ENCODE assay signal across 8 cellular contexts in the genomic region with DNA sequence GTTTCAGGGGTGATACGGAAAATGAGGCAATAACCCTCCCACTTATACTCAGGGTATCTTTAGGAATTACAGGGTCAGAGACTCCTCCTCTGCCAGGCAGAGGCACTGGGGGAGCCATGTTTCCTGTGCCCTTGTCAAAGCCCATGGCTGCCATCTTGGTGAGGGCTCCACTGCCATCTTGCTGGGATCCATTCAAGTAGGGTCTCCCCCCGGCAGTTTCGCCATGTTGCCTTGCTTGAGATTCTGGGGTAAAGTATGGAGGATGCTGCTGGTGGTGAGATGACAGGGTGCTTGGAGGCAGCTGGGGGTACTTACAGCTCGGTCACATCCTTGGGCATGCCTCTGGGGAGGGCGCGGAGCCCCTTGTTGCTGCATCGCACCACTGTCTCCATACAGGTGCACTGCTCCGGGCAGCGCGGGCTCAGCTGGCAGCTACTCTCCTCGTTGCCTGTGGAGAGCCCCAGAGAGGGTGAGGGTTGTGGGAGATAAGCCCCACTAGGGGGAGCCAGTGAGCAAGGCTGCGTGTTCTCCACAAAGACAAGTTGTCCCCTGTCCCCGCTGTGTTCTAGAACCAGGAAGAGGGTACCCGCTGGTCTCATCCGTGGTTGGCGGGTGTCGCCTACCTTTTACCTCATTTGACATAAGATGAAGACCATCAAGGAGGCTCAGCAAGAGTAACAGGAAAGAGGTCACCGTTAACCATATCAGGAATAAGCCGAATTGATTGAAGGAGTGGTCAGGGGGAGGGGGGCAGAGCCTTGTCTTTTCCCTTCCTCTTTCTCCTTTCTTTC.
DNase-seq lines count a peak whose midpoint lies in the region; ATAC-seq, FAIRE-seq and TF ChIP-seq lines count a peak whose summit lies in the region.

No MANE protein-coding gene starts in this region.

- H3K36me3 ChIP-seq in DND-41 (ENCODE audit: insufficient read depth, low read length) (no peaks in the 10 kb centered on the region), GM23248 (ENCODE audit: low read depth) (peaks cover 12% of the 10 kb centered on the region; the same call in 1 of the 2 replicates), small intestine (ENCODE audit: control insufficient read depth in 2 of 2, insufficient read depth in 2 of 2, low read length in 2 of 2) (no peaks in the 10 kb centered on the region)

- H2AFZ ChIP-seq in DND-41 (ENCODE audit: low read depth, low read length): no peak overlapping the region
- H2AFZ ChIP-seq in GM23248: no peak overlapping the region

- peak; percentile 69 for TF ChIP-seq CTCF in DND-41 (IDR thresholded peaks at IDR 0.05; ENCODE audit: borderline replicate concordance, extremely low read depth, low read length, poor library complexity, severe bottlenecking)
- peak; percentile 81 for TF ChIP-seq CTCF in NB4 (IDR thresholded peaks at IDR 0.05; ENCODE audit: low read depth, low read length)
- TF ChIP-seq CTCF in glutamatergic neuron (IDR thresholded peaks at IDR 0.05; ENCODE audit: partially characterized antibody, unreplicated experiment): peak; percentile 86

- H3K4me2 ChIP-seq in DND-41 (ENCODE audit: insufficient read depth, low read length) (no peak overlapping the region), GM23248 (ENCODE audit: unreplicated experiment) (no peak overlapping the region)

- intact Hi-C loops in activated CD4-positive, alpha-beta memory T cell treated with anti-CD3 and anti-CD28 coated beads for 36 hours (cut with micrococcal nuclease): loop anchor here (5.0 kb wide), 2 partner anchors 49 to 194 kb away; no protein-coding TSS in a partner anchor

- H3K27ac Mint-ChIP-seq in activated CD4-positive, alpha-beta memory T cell treated with anti-CD3 and anti-CD28 coated beads for 36 hours: no peak overlapping the region
- H3K27ac Mint-ChIP-seq in glutamatergic neuron (ENCODE audit: unreplicated experiment): no peak overlapping the region

- peak; percentile 70 for ATAC-seq in DND-41 (ENCODE audit: insufficient read depth, low read depth)
- ATAC-seq in GM19452 (IDR thresholded peaks at IDR 0.05; ENCODE audit: unreplicated experiment): no peak

- H3K9me3 Mint-ChIP-seq in activated CD4-positive, alpha-beta memory T cell treated with anti-CD3 and anti-CD28 coated beads for 36 hours: peaks cover 6% of the 10 kb centered on the region
- peaks cover 8% of the 10 kb centered on the region for H3K9me3 Mint-ChIP-seq in glutamatergic neuron (ENCODE audit: unreplicated experiment)

- H3K79me2 ChIP-seq in DND-41 (ENCODE audit: insufficient read depth, low read length) (no peaks in the 10 kb centered on the region), GM23248 (ENCODE audit: insufficient read depth) (no peaks in the 10 kb centered on the region)

- no peaks in the 10 kb centered on the region for H3K36me3 Mint-ChIP-seq in activated CD4-positive, alpha-beta memory T cell treated with anti-CD3 and anti-CD28 coated beads for 36 hours
- peaks cover 20% of the 10 kb centered on the region for H3K36me3 Mint-ChIP-seq in glutamatergic neuron (ENCODE audit: unreplicated experiment)

- POLR2A ChIA-PET in activated CD4-positive, alpha-beta memory T cell treated with anti-CD3 and anti-CD28 coated beads for 36 hours (lab: Charles Lee): no interaction called here

- H3K27me3 Mint-ChIP-seq in activated CD4-positive, alpha-beta memory T cell treated with anti-CD3 and anti-CD28 coated beads for 36 hours: peaks cover 1% of the 10 kb centered on the region
- no peaks in the 10 kb centered on the region for H3K27me3 Mint-ChIP-seq in glutamatergic neuron (ENCODE audit: unreplicated experiment)

- DNase-seq in DND-41: peak; percentile 39
- peak; percentile 43 for DNase-seq in GM23248
- DNase-seq in NB4 (ENCODE audit: low read depth): peak; percentile 70
- DNase-seq in activated CD4-positive, alpha-beta memory T cell treated with anti-CD3 and anti-CD28 coated beads for 36 hours: peak; percentile 72
- peak; percentile 78 for DNase-seq in glutamatergic neuron
- peak; percentile 44 for DNase-seq in small intestine
- no peak for DNase-seq in NCI-H2107 (lab: John Stamatoyannopoulos, UW)

- no peak overlapping the region for H3K9ac ChIP-seq in DND-41 (ENCODE audit: low read depth, low read length)
- no peak overlapping the region for H3K9ac ChIP-seq in GM23248

- in situ Hi-C loops in GM23248 (cut with MboI): no loop called here

- H4K20me1 ChIP-seq in DND-41 (ENCODE audit: insufficient read depth, low read length): no peaks in the 10 kb centered on the region
- no peaks in the 10 kb centered on the region for H4K20me1 ChIP-seq in GM23248 (ENCODE audit: insufficient read depth)

- peaks cover 10% of the 10 kb centered on the region for H3K4me1 Mint-ChIP-seq in activated CD4-positive, alpha-beta memory T cell treated with anti-CD3 and anti-CD28 coated beads for 36 hours (ENCODE audit: low read depth)
- peaks cover 12% of the 10 kb centered on the region for H3K4me1 Mint-ChIP-seq in glutamatergic neuron (ENCODE audit: low read depth, unreplicated experiment)

- H3K4me3 ChIP-seq in DND-41 (ENCODE audit: low read depth in 1 of 2, low read length in 2 of 2) (no peak overlapping the region), GM23248 (no peak overlapping the region), NB4 (ENCODE audit: low read depth, low read length) (no peak overlapping the region), small intestine (ENCODE audit: low read depth in 1 of 2, low read length in 2 of 2) (no peak overlapping the region)

- H3K9me3 ChIP-seq in DND-41 (ENCODE audit: insufficient read depth, low read length, severe bottlenecking) (no peaks in the 10 kb centered on the region), GM23248 (ENCODE audit: low read depth) (no peaks in the 10 kb centered on the region), small intestine (ENCODE audit: control insufficient read depth, low read depth) (no peaks in the 10 kb centered on the region)

- WGBS in GM23248 (ENCODE audit: low coverage in 1 of 2, low lambda C conversion rate in 2 of 2, missing lambda C conversion rate in 2 of 2), 2 experiments: 68 to 69% methylated on average over 19 of the region's 19 CpGs
- WGBS in small intestine, 3 donors: 61 to 65% (median 63%) methylated on average over 19 of the region's 19 CpGs

- no peak for FAIRE-seq in small intestine (lab: Jason Lieb, UNC)

- H3K4me1 ChIP-seq in DND-41 (ENCODE audit: insufficient read depth, low read length) (no peaks in the 10 kb centered on the region), GM23248 (ENCODE audit: insufficient read depth) (no peaks in the 10 kb centered on the region), small intestine (ENCODE audit: control insufficient read depth in 2 of 2, insufficient read depth in 1 of 2, low read depth in 1 of 2, low read length in 1 of 2) (no peaks in the 10 kb centered on the region)

- H3K9me2 ChIP-seq in GM23248 (ENCODE audit: insufficient read depth): no peaks in the 10 kb centered on the region

- H3F3A ChIP-seq in GM23248 (ENCODE audit: insufficient read depth): no peaks in the 10 kb centered on the region

- H3K27me3 ChIP-seq in DND-41 (ENCODE audit: insufficient read depth, low read length, poor library complexity) (no peaks in the 10 kb centered on the region), GM23248 (replicated peaks; ENCODE audit: insufficient read depth) (no peaks in the 10 kb centered on the region), small intestine (ENCODE audit: control insufficient read depth in 2 of 2, insufficient read depth in 2 of 2, low read length in 2 of 2) (no peaks in the 10 kb centered on the region)

- H3K4me3 Mint-ChIP-seq in activated CD4-positive, alpha-beta memory T cell treated with anti-CD3 and anti-CD28 coated beads for 36 hours: no peak overlapping the region
- no peak overlapping the region for H3K4me3 Mint-ChIP-seq in glutamatergic neuron (ENCODE audit: unreplicated experiment)

- H3K27ac ChIP-seq in DND-41 (ENCODE audit: low read length) (no peak overlapping the region), GM23248 (no peak overlapping the region), small intestine (ENCODE audit: low read depth in 1 of 2, low read length in 1 of 2) (no peak overlapping the region)

- no peak for TF ChIP-seq POLR2A in NB4 (IDR thresholded peaks at IDR 0.05; ENCODE audit: extremely low read depth, insufficient read length)

- CTCF ChIA-PET in activated CD4-positive, alpha-beta memory T cell treated with anti-CD3 and anti-CD28 coated beads for 36 hours (lab: Charles Lee): interaction anchor here (0.7 to 1.2 kb wide), 7 partner anchors 8 to 264 kb away, joined by 3 to 5 read pairs (median 3); no protein-coding TSS in a partner anchor
